Comparison of ENCODE assay signal across 10 cellular contexts in the genomic region with DNA sequence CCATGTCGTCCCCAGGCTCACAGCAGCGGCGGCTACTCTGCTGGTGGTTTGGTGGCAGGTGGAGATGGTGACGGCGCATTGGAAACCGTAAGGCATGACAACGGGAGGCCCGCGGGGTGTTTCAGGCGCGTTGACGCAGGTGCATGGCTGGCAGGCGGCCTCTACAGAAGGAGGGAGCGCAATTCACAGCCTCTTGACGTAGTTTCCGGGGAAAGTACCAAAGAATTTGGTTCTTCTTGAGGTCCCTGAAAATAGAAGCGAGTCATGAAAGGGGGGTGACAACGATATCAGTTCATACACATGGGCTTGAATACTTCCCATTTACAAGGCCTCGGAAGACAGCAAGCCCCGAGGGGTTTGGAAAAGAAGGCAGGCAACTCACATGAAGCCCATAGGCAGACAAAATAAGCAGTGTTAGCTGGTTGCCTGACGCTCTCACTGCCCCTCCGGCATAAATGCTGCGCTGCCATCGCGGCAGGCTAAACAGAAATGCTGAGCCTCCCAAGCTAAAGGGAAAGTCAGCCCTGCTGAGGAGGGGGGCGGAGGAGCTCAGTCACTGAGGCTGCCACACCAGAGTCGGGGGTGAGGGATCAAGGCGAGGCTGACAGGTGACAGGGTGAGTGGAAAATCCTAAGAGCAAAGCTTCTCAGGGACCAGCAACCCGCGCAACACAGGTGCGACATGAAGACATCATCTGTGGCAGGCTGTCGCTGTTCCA.
DNase-seq lines count a peak whose midpoint lies in the region; ATAC-seq lines count a peak whose summit lies in the region.
"Had no signal": no experiment of that assay in that cellular context is flagged by ENCODE, and none has a peak within 500 bp of the region (broad histone marks: within the 10 kb centered on the region; RNA-seq: fewer than 3 reads in every experiment).

No MANE protein-coding gene starts in this region.

- ATAC-seq in HG03378 (IDR thresholded peaks at IDR 0.05; ENCODE audit: unreplicated experiment): peak; percentile 95

- H3K27ac ChIP-seq in iPS-18a (ENCODE audit: low read length): no peak overlapping the region
- H3K27ac ChIP-seq: 22Rv1 had no signal

- peaks cover 39% of the 10 kb centered on the region for H3K4me1 ChIP-seq in iPS-18a (ENCODE audit: control insufficient read depth, low read depth, low read length)

- H3K4me3 ChIP-seq in iPS-18a (ENCODE audit: low read length): peak overlapping the region; percentile 56
- H3K4me3 ChIP-seq: adrenal gland had no signal

- no peaks in the 10 kb centered on the region for H3K36me3 ChIP-seq in iPS-18a (ENCODE audit: control insufficient read depth, low read depth, low read length)

- peaks cover 21% of the 10 kb centered on the region for H3K27me3 ChIP-seq in iPS-18a (ENCODE audit: control insufficient read depth, insufficient read depth, low read length)
- H3K27me3 ChIP-seq: adrenal gland had no signal

- no peaks in the 10 kb centered on the region for H3K9me3 ChIP-seq in iPS-18a (ENCODE audit: control insufficient read depth, low read depth, low read length)
- H3K9me3 ChIP-seq: adrenal gland had no signal

- peak overlapping the region; percentile 16 for H3K9ac ChIP-seq in iPS-18a (ENCODE audit: low read length)

- DNase-seq in DMS153 (lab: John Stamatoyannopoulos, UW) (peak; percentile 23), DMS153 treated with DMSO at 0.1 percent for 48 hours (lab: John Stamatoyannopoulos, UW; ENCODE audit: unreplicated experiment) (no peak), DMS53 (lab: John Stamatoyannopoulos, UW) (no peak), DMS 273 (lab: John Stamatoyannopoulos, UW; ENCODE audit: unreplicated experiment) (no peak)
- DNase-seq in activated CD8-positive, alpha-beta memory T cell treated with anti-CD3 and anti-CD28 coated beads, Interleukin-2, amount 50 U/mL, for 4 hours: peak; percentile 59
- peak; percentile 33 to 62 for DNase-seq in stimulated activated CD8-positive, alpha-beta memory T cell treated with anti-CD3 and anti-CD28 coated beads, Interleukin-2, amount 100 ng/mL, for 48 hours (ENCODE audit: low read depth in 2 of 2)

Comparison
In these comparisons a context has a peak if more than half of its experiments do, and no peak if none do; other contexts are left out.
1. DNase-seq: peak in DMS153 (single experiment), activated CD8-positive, alpha-beta memory T cell treated with anti-CD3 and anti-CD28 coated beads, Interleukin-2, amount 50 U/mL, for 4 hours (single experiment) and stimulated activated CD8-positive, alpha-beta memory T cell treated with anti-CD3 and anti-CD28 coated beads, Interleukin-2, amount 100 ng/mL, for 48 hours (2 of 2); none in DMS153 treated with DMSO at 0.1 percent for 48 hours (single experiment), DMS53 (single experiment) and DMS 273 (single experiment).